In the genomic region with DNA sequence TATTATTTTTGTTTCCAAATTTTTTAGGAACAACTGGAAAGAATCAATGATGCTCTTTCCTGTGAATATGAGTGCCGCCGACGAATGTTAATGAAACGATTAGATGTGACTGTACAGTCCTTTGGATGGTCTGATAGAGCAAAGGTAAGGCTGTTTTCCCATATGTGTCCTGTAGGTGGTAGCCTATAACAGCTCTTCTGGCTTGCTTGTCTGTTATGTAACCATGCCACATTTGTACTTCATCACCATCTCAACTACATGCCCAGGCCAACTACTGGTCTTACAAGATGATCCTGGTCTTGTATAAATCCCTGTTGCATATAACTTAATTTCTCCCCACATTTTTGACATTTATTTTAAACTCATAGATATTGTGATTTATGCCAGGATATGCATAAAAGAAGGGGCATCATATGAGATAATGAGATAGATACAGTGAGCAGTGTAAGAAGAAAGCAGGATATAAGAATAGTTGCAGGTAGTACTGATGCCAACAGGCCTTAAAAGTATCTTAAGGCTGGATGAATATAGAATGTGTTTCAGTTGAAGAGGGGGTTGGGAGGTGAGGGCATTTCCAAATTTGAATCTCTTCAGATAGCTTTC, we compare ENCODE assay signal across 8 cellular contexts. TPM values are rescaled to one million over a fixed set of nuclear protein-coding genes. Genes with fewer than 3 reads are reported as not detected.
DNase-seq lines count a peak whose midpoint lies in the region; ATAC-seq, FAIRE-seq and TF ChIP-seq lines count a peak whose summit lies in the region.

No MANE protein-coding gene starts in this region.

- TF ChIP-seq POLR2A in GM12891 (IDR thresholded peaks at IDR 0.05; ENCODE audit: low read depth, low read length), result no peak

- no peaks in the 10 kb centered on the region for H3K27me3 ChIP-seq in BE2C

- peaks cover 29% of the 10 kb centered on the region for H3K36me3 Mint-ChIP-seq in effector memory CD8-positive, alpha-beta T cell (ENCODE audit: insufficient read depth)

- H3K9me3 ChIP-seq in BE2C, result no peaks in the 10 kb centered on the region

- no peak overlapping the region for H3K4me3 Mint-ChIP-seq in effector memory CD8-positive, alpha-beta T cell

- FAIRE-seq in GM12891 (lab: Jason Lieb, UNC), result peak; percentile 96

- ATAC-seq in HG02623 (IDR thresholded peaks at IDR 0.05; ENCODE audit: unreplicated experiment), result peak; percentile 96
- ATAC-seq in effector memory CD8-positive, alpha-beta T cell (replicated peaks), result peak; percentile 100

- peak overlapping the region in 1 of 2 donors; percentile 85 for H3K27ac Mint-ChIP-seq in effector memory CD8-positive, alpha-beta T cell

- H3K9me3 Mint-ChIP-seq in effector memory CD8-positive, alpha-beta T cell, result no peaks in the 10 kb centered on the region

- H3K36me3 ChIP-seq in BE2C, result peaks cover 35% of the 10 kb centered on the region

- TF ChIP-seq CTCF in BE2C (IDR thresholded peaks at IDR 0.05; ENCODE audit: low read depth, low read length), result peak; percentile 82

- no peaks in the 10 kb centered on the region for H3K4me1 ChIP-seq in BE2C

- H3K4me1 Mint-ChIP-seq in effector memory CD8-positive, alpha-beta T cell (ENCODE audit: low read depth in 2 of 2), result peaks cover 4 to 9% of the 10 kb centered on the region in 2 donors

- peak; percentile 31 for DNase-seq in BE2C
- DNase-seq in GM12891 (ENCODE audit: insufficient read length, low spot score), result no peak
- DNase-seq in NAMALWA (ENCODE audit: low spot score), result peak; percentile 78
- DNase-seq in T-helper 1 cell, result peak in 4 of 5 donors; percentile 11 to 72 (median 26)
- peak; percentile 41 to 48 (median 43) for DNase-seq in effector memory CD8-positive, alpha-beta T cell
- DNase-seq in middle frontal gyrus (ENCODE audit: extremely low spot score, low spot score), result peak; percentile 76
- DNase-seq in epidermal melanocyte (ENCODE audit: insufficient read length, low spot score), result no peak

- no peaks in the 10 kb centered on the region for H3K27me3 Mint-ChIP-seq in effector memory CD8-positive, alpha-beta T cell

- no peak overlapping the region for H3K4me3 ChIP-seq in BE2C (ENCODE audit: low read depth, low read length)

TF ChIP-seq in GM12891, 5 proteins besides CTCF, POLR2A, EP300 and RAD21:
- no peak for TF ChIP-seq POU2F2 (IDR thresholded peaks at IDR 0.05; ENCODE audit: low read depth, low read length)
- no peak for TF ChIP-seq TAF1 (IDR thresholded peaks at IDR 0.05; ENCODE audit: low read depth, low read length)
- TF ChIP-seq POLR2AphosphoS5 (IDR thresholded peaks at IDR 0.05; ENCODE audit: low read depth, low read length), result no peak
- TF ChIP-seq SPI1 (IDR thresholded peaks at IDR 0.05; ENCODE audit: low read depth, low read length), result no peak
- no peak for TF ChIP-seq PAX5 (IDR thresholded peaks at IDR 0.05; ENCODE audit: insufficient read depth, low read length, severe bottlenecking)
TF ChIP-seq in GM12891: peak in this region for 0.

RNA-seq across cellular contexts. Expression of a gene that starts 20.3 kb away (rescaled TPM):
- polyA plus RNA-seq in BE2C (2012; ENCODE audit: insufficient read depth, insufficient read length, low read depth), result 18.3 TPM
- 9.5 TPM for polyA plus RNA-seq in GM12891 (2012; ENCODE audit: low read depth, missing spikeins)

Comparison
In these comparisons a context has a peak if more than half of its experiments do, and no peak if none do; other contexts are left out.
1. DNase-seq: peak in BE2C (single experiment), NAMALWA (single experiment), T-helper 1 cell (4 of 5), effector memory CD8-positive, alpha-beta T cell (3 of 3) and middle frontal gyrus (single experiment); none in GM12891 (single experiment) and epidermal melanocyte (single experiment).